Comparison of ENCODE assay signal across 9 cellular contexts in genomic region chr1:53121319-53122172, GRCh38. TPM values are rescaled to one million over a fixed set of nuclear protein-coding genes. Genes with fewer than 3 reads are reported as not detected.
DNase-seq lines count a peak whose midpoint lies in the region; ATAC-seq and TF ChIP-seq lines count a peak whose summit lies in the region.
"Had no signal": no experiment of that assay in that cellular context is flagged by ENCODE, and none has a peak within 500 bp of the region (broad histone marks: within the 10 kb centered on the region; RNA-seq: fewer than 3 reads in every experiment).

No MANE protein-coding gene starts in this region.

- intact Hi-C loops in esophagus muscularis mucosa (cut with DNase I) = no loop called here

- no peaks in the 10 kb centered on the region for H3K9me3 ChIP-seq in esophagus muscularis mucosa
- no peaks in the 10 kb centered on the region for H3K9me3 ChIP-seq in T-helper 17 cell (ENCODE audit: control insufficient read depth, low read length, poor library complexity, severe bottlenecking)

- DNase-seq in ELR (ENCODE audit: low read depth) (peak; percentile 33), NCI-H2171 (lab: John Stamatoyannopoulos, UW) (peak; percentile 86), esophagus muscularis mucosa (ENCODE audit: extremely low spot score) (no peak), retina (peak; percentile 63), GOT3 (lab: John Stamatoyannopoulos, UW) (no peak), T-helper 17 cell (no peak)

- TF ChIP-seq POLR2A in esophagus muscularis mucosa (IDR thresholded peaks at IDR 0.05; ENCODE audit: low read depth) = no peak

- no peak overlapping the region for H3K4me3 Mint-ChIP-seq in T-helper 17 cell

- TF ChIP-seq CTCF in esophagus muscularis mucosa (IDR thresholded peaks at IDR 0.05) = no peak

- peaks cover 22 to 59% (median 52%) of the 10 kb centered on the region in 4 donors for H3K4me1 ChIP-seq in esophagus muscularis mucosa

- H3K36me3 Mint-ChIP-seq in T-helper 17 cell (ENCODE audit: low read depth) = no peaks in the 10 kb centered on the region

- no peaks in the 10 kb centered on the region for H3K36me3 ChIP-seq in esophagus muscularis mucosa

- ATAC-seq in GM19328 (IDR thresholded peaks at IDR 0.05; ENCODE audit: unreplicated experiment) (no peak), T-helper 17 cell (no peak), HG03045 (IDR thresholded peaks at IDR 0.05; ENCODE audit: unreplicated experiment) (no peak)

- no peaks in the 10 kb centered on the region for H3K4me1 Mint-ChIP-seq in T-helper 17 cell

- no peak for TF ChIP-seq EP300 in esophagus muscularis mucosa (IDR thresholded peaks at IDR 0.05)

- H3K27me3 ChIP-seq in esophagus muscularis mucosa = no peaks in the 10 kb centered on the region

- peaks cover 35% of the 10 kb centered on the region for H3K27me3 Mint-ChIP-seq in T-helper 17 cell

- H3K27ac Mint-ChIP-seq in T-helper 17 cell = no peak overlapping the region

- WGBS in esophagus muscularis mucosa = 53% methylated on average over 16 of the region's 18 CpGs

- peak overlapping the region; percentile 45 to 79 (median 62) for H3K27ac ChIP-seq in esophagus muscularis mucosa (replicated peaks in 1 of 4)

- H3K4me3 ChIP-seq in esophagus muscularis mucosa = no peak overlapping the region

RNA-seq across cellular contexts. Expression of gene SLC1A7, which starts 20.9 kb away (rescaled TPM):
- 1 to 10 TPM in 1 of 4 donors, under 1 TPM in 3; 0.45 to 3.7 (median 0.84) TPM for total RNA-seq in esophagus muscularis mucosa
- not detected for total RNA-seq in T-helper 17 cell
- total RNA-seq: SK-MEL-5 had no signal

RNA-seq across cellular contexts. Expression of gene PODN, which starts 59.5 kb away (rescaled TPM):
- 100 to 1,000 TPM in 3 of 4 donors, 10 to 100 TPM in 1; 78.6 to 150 (median 113) TPM for total RNA-seq in esophagus muscularis mucosa
- not detected for total RNA-seq in T-helper 17 cell
- total RNA-seq: SK-MEL-5 had no signal

Comparison
In these comparisons a context has a peak if more than half of its experiments do, and no peak if none do; other contexts are left out.
1. DNase-seq: peak in ELR (single experiment), NCI-H2171 (single experiment) and retina (single experiment); none in esophagus muscularis mucosa (single experiment), GOT3 (single experiment) and T-helper 17 cell (0 of 3).
2. RNA of gene PODN, which starts 59.5 kb away (total RNA-seq): 78.6 to 150 TPM in esophagus muscularis mucosa; not detected in T-helper 17 cell; every median in the first group is over 10 times any median in the second.